25 cellular contexts compared by ENCODE assay signal in genomic region chr5:154097031-154097430, GRCh38. TPM values are rescaled to one million over a fixed set of nuclear protein-coding genes. Genes with fewer than 3 reads are reported as not detected.
DNase-seq lines count a peak whose midpoint lies in the region; ATAC-seq, FAIRE-seq and TF ChIP-seq lines count a peak whose summit lies in the region.
"Had no signal": no experiment of that assay in that cellular context is flagged by ENCODE, and none has a peak within 500 bp of the region (broad histone marks: within the 10 kb centered on the region; RNA-seq: fewer than 3 reads in every experiment).

No MANE protein-coding gene starts in this region.

- no peak for ATAC-seq in GM21526 (IDR thresholded peaks at IDR 0.05; ENCODE audit: low FRiP score, unreplicated experiment)
- ATAC-seq: natural killer cell treated with Interleukin-12 subunit alpha and Interleukin-12 subunit beta and Interleukin-15 and Interleukin-18, amount 100 ng/mL, for 72 hours; T-cell had no signal

- dilution Hi-C loops in mammary epithelial cell (cut with HindIII; ENCODE audit: low sequenced_read_pairs) = no loop called here

- H3K27ac ChIP-seq in mammary epithelial cell (ENCODE audit: insufficient read depth, low read depth, low read length) (no peak overlapping the region), liver (ENCODE audit: low read depth in 1 of 2, low read length in 2 of 2) (no peak overlapping the region), kidney (ENCODE audit: low read depth in 2 of 2, low read length in 2 of 2) (no peak overlapping the region)
- H3K27ac ChIP-seq: 22Rv1, HL-60, tibial nerve had no signal

- H3K4me3 ChIP-seq in LNCaP clone FGC (ENCODE audit: low read depth, low read length) (no peak overlapping the region), mammary epithelial cell (replicated peaks in 1 of 3; ENCODE audit: insufficient read depth in 1 of 3, low read depth in 2 of 3, low read length in 3 of 3) (no peak overlapping the region), liver (ENCODE audit: low read depth in 1 of 3, low read length in 3 of 3) (no peak overlapping the region), kidney (ENCODE audit: low read length in 2 of 2) (no peak overlapping the region)
- H3K4me3 ChIP-seq: tibial nerve had no signal

- no peak for FAIRE-seq in kidney (lab: Jason Lieb, UNC)
- FAIRE-seq: islet of Langerhans had no signal

- no peak overlapping the region for H3K4me2 ChIP-seq in mammary epithelial cell (ENCODE audit: insufficient read depth, low read depth, low read length)

- no peaks in the 10 kb centered on the region for H3K79me2 ChIP-seq in mammary epithelial cell (ENCODE audit: insufficient read depth, low read length)

- TF ChIP-seq CTCF in LNCaP clone FGC (IDR thresholded peaks at IDR 0.05; ENCODE audit: control insufficient read depth, extremely low read depth, insufficient read depth) = no peak
- TF ChIP-seq CTCF in mammary epithelial cell (conservative IDR thresholded peaks at IDR 0.05 in 1 of 2, IDR thresholded peaks at IDR 0.05 in 1 of 2; ENCODE audit: extremely low read depth in 1 of 2, insufficient read depth in 1 of 2, low read depth in 1 of 2, low read length in 2 of 2) = no peak
- no peak for TF ChIP-seq CTCF in liver (IDR thresholded peaks at IDR 0.05; ENCODE audit: low read depth, low read length, missing input control)
- no peak for TF ChIP-seq CTCF in kidney (IDR thresholded peaks at IDR 0.05; ENCODE audit: borderline replicate concordance, extremely low read depth, insufficient read depth)

- CTCF ChIA-PET in mammary epithelial cell (lab: Charles Lee; ENCODE audit: low non-redundant PET) = no interaction called here

- H3K27me3 ChIP-seq in mammary epithelial cell (ENCODE audit: insufficient read depth, low read length) (no peaks in the 10 kb centered on the region), liver (ENCODE audit: control insufficient read depth in 4 of 4, insufficient read depth in 4 of 4, low read length in 3 of 4) (no peaks in the 10 kb centered on the region)
- H3K27me3 ChIP-seq: BE2C, tibial nerve had no signal

- no peaks in the 10 kb centered on the region for H3K36me3 ChIP-seq in mammary epithelial cell (ENCODE audit: insufficient read depth, low read length)
- H3K36me3 ChIP-seq in liver (ENCODE audit: control insufficient read depth in 4 of 4, insufficient read depth in 3 of 4, low read depth in 1 of 4, low read length in 3 of 4) = no peaks in the 10 kb centered on the region
- no peaks in the 10 kb centered on the region for H3K36me3 ChIP-seq in kidney (ENCODE audit: control insufficient read depth in 1 of 2, insufficient read depth in 2 of 2, low read length in 2 of 2)
- H3K36me3 ChIP-seq: BE2C had no signal

- in situ Hi-C loops in mammary epithelial cell (cut with MboI; ENCODE audit: low sequenced_read_pairs in 2 of 2) = no loop called here

- TF ChIP-seq RAD21 in liver (IDR thresholded peaks at IDR 0.05) = no peak

- peak; percentile 33 for DNase-seq in DMS53 (lab: John Stamatoyannopoulos, UW)
- no peak for DNase-seq in DMS53 treated with DMSO at 0.1 percent for 48 hours (lab: John Stamatoyannopoulos, UW; ENCODE audit: unreplicated experiment)
- DNase-seq in LNCaP clone FGC (ENCODE audit: low read depth) = peak; percentile 40
- peak; percentile 17 for DNase-seq in mammary epithelial cell
- no peak for DNase-seq in kidney
- no peak for DNase-seq in KG1 (lab: John Stamatoyannopoulos, UW)
- DNase-seq: activated gamma-delta T cell; aorta; BE2C; head of caudate nucleus; NCI-H1092; NCI-H2029 treated with DMSO at 0.1 percent for 48 hours; NCI-H510A; Right ventricle myocardium superior; stimulated activated CD4-positive, alpha-beta T cell treated with anti-CD3 and anti-CD28 coated beads, Interleukin-1b, Interleukin-23, amount 100 ng/mL, for 48 hours; stimulated activated naive CD4-positive, alpha-beta T cell treated with Interleukin-2 at 50 U/mL for 16 hours; T-cell had no signal

- 62% methylated on average over 2 of the region's 2 CpGs for WGBS in mammary epithelial cell (ENCODE audit: low coverage, missing lambda C conversion rate)
- WGBS in liver = 55% methylated on average over 2 of the region's 2 CpGs

- H3K9me3 ChIP-seq in mammary epithelial cell (replicated peaks; ENCODE audit: insufficient read depth, low read length) (no peaks in the 10 kb centered on the region), liver (ENCODE audit: control insufficient read depth in 4 of 4, low read length in 3 of 4) (no peaks in the 10 kb centered on the region), kidney (ENCODE audit: control insufficient read depth in 1 of 2, low read length in 2 of 2) (no peaks in the 10 kb centered on the region)
- H3K9me3 ChIP-seq: BE2C, Caco-2, tibial nerve had no signal

- no peaks in the 10 kb centered on the region for H3K4me1 ChIP-seq in mammary epithelial cell (ENCODE audit: insufficient read depth, low read length)
- H3K4me1 ChIP-seq in liver (ENCODE audit: control insufficient read depth in 4 of 4, insufficient read depth in 4 of 4, low read length in 3 of 4) = no peaks in the 10 kb centered on the region
- H3K4me1 ChIP-seq in kidney (ENCODE audit: control insufficient read depth in 1 of 2, insufficient read depth in 1 of 2, low read depth in 1 of 2, low read length in 2 of 2) = no peaks in the 10 kb centered on the region
- H3K4me1 ChIP-seq: BE2C, Caco-2 had no signal

- no peaks in the 10 kb centered on the region for H4K20me1 ChIP-seq in mammary epithelial cell (ENCODE audit: insufficient read depth, low read length)

- H3K9ac ChIP-seq in mammary epithelial cell (ENCODE audit: insufficient read depth, low read length) (no peak overlapping the region), liver (ENCODE audit: low read depth in 1 of 2, low read length in 2 of 2) (no peak overlapping the region), kidney (ENCODE audit: low read length in 2 of 2) (no peak overlapping the region)

- no TSS peak for BruUV-seq in mammary epithelial cell (replicated peaks; lab: Mats Ljungman, UMichigan)

- intact Hi-C loops in mammary epithelial cell (cut with micrococcal nuclease) (no loop called here), kidney (cut with DNase I) (no loop called here)

- no peak overlapping the region for H2AFZ ChIP-seq in mammary epithelial cell (ENCODE audit: low read depth, low read length)

TF ChIP-seq in liver, 16 proteins besides CTCF, POLR2A, EP300 and RAD21:
- TF ChIP-seq ZBTB33 (IDR thresholded peaks at IDR 0.05) (no peak), REST (IDR thresholded peaks at IDR 0.05) (peak; percentile 97), GABPA (IDR thresholded peaks at IDR 0.05 in 1 of 2, conservative IDR thresholded peaks at IDR 0.05 in 1 of 2) (no peak), JUND (IDR thresholded peaks at IDR 0.05) (no peak)

RNA-seq across cellular contexts. Expression of gene MFAP3, which starts 58.3 kb away (rescaled TPM):
- total RNA-seq in mammary epithelial cell = 100 to 1,000 TPM in 1 of 2 donors, 10 to 100 TPM in 1; 32.4 to 118 TPM
- polyA plus RNA-seq in mammary epithelial cell = 34.8 TPM
- 38.5 TPM for polyA minus RNA-seq in mammary epithelial cell
- total RNA-seq in liver = 10 to 100 TPM; 36.7 to 42.8 TPM
- 10 to 100 TPM in 1 of 2 donors, 1 to 10 TPM in 1; 2.7 to 10.4 TPM for polyA plus RNA-seq in liver
- total RNA-seq in kidney = 36.4 TPM
- 3.1 TPM for polyA plus RNA-seq in kidney (ENCODE audit: insufficient read depth, low read depth, low replicate concordance)

RNA-seq across cellular contexts. Expression of gene FAM114A2, which starts 58.3 kb away (rescaled TPM):
- 10 to 100 TPM; 23.5 to 25.2 TPM for total RNA-seq in mammary epithelial cell
- 11.6 TPM for polyA plus RNA-seq in mammary epithelial cell
- 5.9 TPM for polyA minus RNA-seq in mammary epithelial cell
- total RNA-seq in liver = 10 to 100 TPM; 12.7 to 18.3 TPM
- polyA plus RNA-seq in liver = 10 to 100 TPM in 1 of 2 donors, 1 to 10 TPM in 1; 5.4 to 10.4 TPM
- total RNA-seq in kidney = 36.2 TPM
- 12.9 TPM for polyA plus RNA-seq in kidney (ENCODE audit: insufficient read depth, low read depth, low replicate concordance)

Comparison
In these comparisons a context has a peak if more than half of its experiments do, and no peak if none do; other contexts are left out.
1. DNase-seq: peak in DMS53 (single experiment), LNCaP clone FGC (single experiment) and mammary epithelial cell (single experiment); none in DMS53 treated with DMSO at 0.1 percent for 48 hours (single experiment), kidney (single experiment) and KG1 (single experiment).